8 cellular contexts compared by ENCODE assay signal in the genomic region with DNA sequence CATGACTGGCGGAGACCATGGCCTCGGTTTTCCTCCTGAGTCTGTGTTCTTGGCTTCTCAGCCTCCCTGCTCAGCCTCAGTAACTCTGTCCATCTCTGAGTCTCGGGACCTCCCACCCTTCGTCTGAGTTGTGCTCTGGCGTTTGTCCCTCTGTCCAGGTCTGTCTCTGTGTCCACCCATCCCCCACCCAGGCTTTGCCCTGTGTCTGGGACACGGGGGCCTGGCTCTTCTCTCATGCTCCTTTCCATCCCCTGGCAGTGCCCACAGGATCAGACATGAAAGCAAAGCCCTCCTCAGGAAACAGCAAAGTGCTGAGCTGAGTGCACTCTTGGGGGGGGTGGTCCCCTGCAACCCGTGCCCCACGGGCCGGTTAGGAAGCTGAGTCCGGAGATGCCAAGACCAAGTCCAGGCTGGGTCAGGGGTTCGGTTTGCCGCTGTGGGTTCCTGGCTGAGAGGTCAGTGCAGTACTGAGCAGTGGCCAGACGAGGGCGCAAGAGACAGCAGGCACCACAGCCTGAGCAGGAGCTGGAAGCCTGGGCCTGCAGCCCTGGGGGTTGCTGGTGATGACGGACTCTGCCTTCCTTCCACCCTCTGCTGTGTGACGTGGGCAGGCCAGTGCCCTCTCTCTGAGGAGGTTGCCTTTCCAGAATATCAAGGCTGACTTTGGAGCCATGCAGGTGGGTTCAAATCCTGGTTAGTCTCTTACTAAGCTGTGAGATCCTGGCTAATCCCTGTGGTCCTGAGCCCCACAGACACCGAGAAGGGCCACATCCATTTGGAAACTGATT. TPM values are rescaled to one million over a fixed set of nuclear protein-coding genes. Genes with fewer than 3 reads are reported as not detected.
DNase-seq lines count a peak whose midpoint lies in the region; ATAC-seq and TF ChIP-seq lines count a peak whose summit lies in the region.

No MANE protein-coding gene starts in this region.

- H3K4me1 ChIP-seq in adipocyte (ENCODE audit: control insufficient read depth, insufficient read depth, low read length) (no peaks in the 10 kb centered on the region), left ventricle myocardium inferior (peaks cover 31% of the 10 kb centered on the region), rectal smooth muscle tissue (ENCODE audit: control insufficient read depth, insufficient read depth, low read length) (peaks cover 2% of the 10 kb centered on the region)

- H3K4me3 ChIP-seq in adipocyte (ENCODE audit: low read length) (no peak overlapping the region), left ventricle myocardium inferior (no peak overlapping the region), rectal smooth muscle tissue (ENCODE audit: low read length) (peak overlapping the region; percentile 22)

- DNase-seq in D341Med (ENCODE audit: low spot score) (peak; percentile 84), LHCN-M2 (ENCODE audit: low read depth) (peak; percentile 57), T-helper 17 cell (peak; percentile 67 to 75 (median 70)), adipocyte (ENCODE audit: low read depth) (peak; percentile 85), left ventricle myocardium inferior (peak; percentile 76), COR-L47 (lab: John Stamatoyannopoulos, UW) (no peak)

- peak; percentile 97 for TF ChIP-seq CTCF in left ventricle myocardium inferior (IDR thresholded peaks at IDR 0.05; ENCODE audit: borderline replicate concordance)

- peaks cover 9% of the 10 kb centered on the region for H3K27me3 ChIP-seq in adipocyte (replicated peaks; ENCODE audit: control insufficient read depth, insufficient read depth, low read length)
- H3K27me3 ChIP-seq in left ventricle myocardium inferior (ENCODE audit: low read depth), result no peaks in the 10 kb centered on the region
- H3K27me3 ChIP-seq in rectal smooth muscle tissue (ENCODE audit: control insufficient read depth, insufficient read depth, low read length), result no peaks in the 10 kb centered on the region

- H3K36me3 Mint-ChIP-seq in T-helper 17 cell (ENCODE audit: low read depth), result no peaks in the 10 kb centered on the region

- H3K4me1 Mint-ChIP-seq in T-helper 17 cell, result peaks cover 32% of the 10 kb centered on the region

- H3K4me3 Mint-ChIP-seq in T-helper 17 cell, result no peak overlapping the region

- no peak overlapping the region for H3K9ac ChIP-seq in adipocyte (ENCODE audit: low read length)
- H3K9ac ChIP-seq in rectal smooth muscle tissue (ENCODE audit: low read length), result peak overlapping the region; percentile 8

- intact Hi-C loops in left ventricle myocardium inferior (cut with micrococcal nuclease), result no loop called here

- H3K27ac Mint-ChIP-seq in T-helper 17 cell, result peak overlapping the region; percentile 14

- H3K27ac ChIP-seq in left ventricle myocardium inferior (replicated peaks) (no peak overlapping the region), rectal smooth muscle tissue (ENCODE audit: low read depth, low read length) (peak overlapping the region; percentile 56)

- no peaks in the 10 kb centered on the region for H3K27me3 Mint-ChIP-seq in T-helper 17 cell

- H3K36me3 ChIP-seq in adipocyte (ENCODE audit: control insufficient read depth, insufficient read depth, low read length, severe bottlenecking) (no peaks in the 10 kb centered on the region), left ventricle myocardium inferior (no peaks in the 10 kb centered on the region), rectal smooth muscle tissue (ENCODE audit: control insufficient read depth, insufficient read depth, low read length) (no peaks in the 10 kb centered on the region)

- H3K9me3 ChIP-seq in T-helper 17 cell (ENCODE audit: control insufficient read depth, low read length, poor library complexity, severe bottlenecking), result no peaks in the 10 kb centered on the region
- H3K9me3 ChIP-seq in adipocyte (ENCODE audit: control insufficient read depth, low read length), result no peaks in the 10 kb centered on the region
- no peaks in the 10 kb centered on the region for H3K9me3 ChIP-seq in left ventricle myocardium inferior (replicated peaks)

- ATAC-seq in GM21447 (IDR thresholded peaks at IDR 0.05; ENCODE audit: unreplicated experiment), result peak; percentile 49
- peak; percentile 80 for ATAC-seq in T-helper 17 cell

RNA-seq across cellular contexts. Expression of a gene that starts 2.5 kb away (rescaled TPM):
- 0.17 TPM in 1 of 2 replicates, not detected in the other for total RNA-seq in LHCN-M2 (2014; rRNA removed)
- polyA plus RNA-seq in LHCN-M2 (2012), result 0.02 TPM
- total RNA-seq in T-helper 17 cell, result 10 to 100 TPM in 1 of 2 donors, 1 to 10 TPM in 1; 4.2 to 15.0 TPM
- 0.55 TPM for total RNA-seq in left ventricle myocardium inferior

RNA-seq across cellular contexts. Expression of a gene that starts 20.9 kb away (rescaled TPM):
- total RNA-seq in LHCN-M2 (2014; rRNA removed) (3.6 and 3.7 TPM in 2 replicates), T-helper 17 cell (1 to 10 TPM; 5.8 to 5.9 TPM), left ventricle myocardium inferior (5.5 TPM)
- polyA plus RNA-seq in LHCN-M2 (2012), result 2.5 TPM

RNA-seq across cellular contexts. Expression of a gene that starts 50.5 kb away (rescaled TPM):
- 0.77 and 3.8 TPM in 2 replicates for total RNA-seq in LHCN-M2 (2014; rRNA removed)
- polyA plus RNA-seq in LHCN-M2 (2012), result 0.92 TPM
- total RNA-seq in T-helper 17 cell, result 100 to 1,000 TPM; 279 to 298 TPM
- total RNA-seq in left ventricle myocardium inferior, result 8.6 TPM

Comparison
In these comparisons a context has a peak if more than half of its experiments do, and no peak if none do; other contexts are left out.
1. RNA of a gene that starts 50.5 kb away (total RNA-seq): 279 to 298 TPM in T-helper 17 cell; 8.6 TPM in left ventricle myocardium inferior (single experiment) and 0.77 to 3.8 TPM in LHCN-M2; every median in the first group is over 10 times any median in the second.